1 cellular context compared by ENCODE assay signal in the genomic region with DNA sequence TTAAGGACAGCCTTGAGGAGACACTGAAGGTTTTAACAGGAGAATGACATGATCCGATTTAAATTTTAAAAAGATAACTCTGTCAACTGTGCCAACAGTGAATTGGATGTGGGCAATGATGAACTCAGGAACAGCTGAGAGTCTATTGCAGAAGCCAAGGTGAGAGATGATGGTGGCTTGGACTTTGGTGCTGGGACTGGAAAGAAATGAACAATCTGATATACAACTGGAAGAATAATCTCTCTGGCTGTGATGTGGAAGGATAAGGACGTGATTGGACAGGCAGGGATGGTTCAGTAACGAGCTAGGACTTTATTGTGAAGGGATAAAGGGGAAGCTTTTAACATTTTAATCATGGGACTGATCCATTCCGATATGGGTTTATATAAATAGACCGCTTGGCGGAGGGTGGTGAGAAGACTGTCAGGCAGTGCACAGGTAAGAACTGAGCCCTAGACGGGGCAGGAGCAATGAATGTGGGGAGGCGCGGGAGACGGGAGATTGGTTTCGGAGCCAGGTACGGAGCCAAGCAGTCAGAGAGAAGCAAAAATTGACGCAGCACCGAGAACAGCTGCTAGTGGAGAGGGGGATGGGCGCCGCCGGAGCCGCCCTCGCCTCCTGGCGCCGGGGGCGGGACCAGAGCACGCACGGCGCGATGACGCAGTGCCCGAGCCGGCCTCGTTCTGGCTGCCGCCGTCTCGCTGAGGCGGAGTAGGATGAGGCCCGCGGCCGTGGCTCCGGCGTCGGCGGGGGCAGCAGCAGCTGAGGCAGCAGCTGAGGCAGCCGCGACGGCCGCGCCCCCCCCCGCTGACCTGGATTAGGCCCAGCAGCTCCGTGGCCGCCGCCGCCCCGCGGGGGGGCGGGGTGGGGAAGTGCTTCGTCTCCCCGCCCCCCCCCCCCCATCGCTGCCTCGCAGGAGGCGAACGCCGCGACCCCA.
TF ChIP-seq lines count a peak whose summit lies in the region.

TSS of gene RNF11 (plus strand) at position 663 of the 937 bp plus-strand sequence. CDS start 484 bp downstream, outside the sequence.

TF ChIP-seq in GM12878, 131 proteins besides CTCF, POLR2A, EP300 and RAD21 (continued from another document):
- TF ChIP-seq USF2 (IDR thresholded peaks at IDR 0.05; ENCODE audit: borderline replicate concordance, low read depth, low read length) (no peak), NR2C2 (IDR thresholded peaks at IDR 0.05; ENCODE audit: borderline replicate concordance, control insufficient read depth, insufficient read length, low read depth) (no peak), MXI1 (IDR thresholded peaks at IDR 0.05; ENCODE audit: low read depth, low read length) (peak; percentile 76), WRNIP1 (IDR thresholded peaks at IDR 0.05; ENCODE audit: borderline replicate concordance, low read depth, low read length) (no peak), BHLHE40 (IDR thresholded peaks at IDR 0.05; ENCODE audit: borderline replicate concordance in 1 of 2, low read depth in 2 of 2, low read length in 1 of 2) (peak; percentile 64 to 77; a peak in 3 of 4 replicates), GATAD2B (conservative IDR thresholded peaks at IDR 0.05; ENCODE audit: low read depth) (peak; percentile 70), STAT1 (conservative IDR thresholded peaks at IDR 0.05) (no peak), BRCA1 (IDR thresholded peaks at IDR 0.05; ENCODE audit: low read depth, low read length) (no peak), CREM (IDR thresholded peaks at IDR 0.05; ENCODE audit: low read depth) (peak; percentile 68), IRF5 (IDR thresholded peaks at IDR 0.05; ENCODE audit: borderline replicate concordance) (no peak), NFXL1 (IDR thresholded peaks at IDR 0.05; ENCODE audit: borderline replicate concordance) (no peak), CREB1 (IDR thresholded peaks at IDR 0.05; ENCODE audit: low read depth) (peak; percentile 85), ZBED1 (IDR thresholded peaks at IDR 0.05; ENCODE audit: borderline replicate concordance) (no peak), NBN (IDR thresholded peaks at IDR 0.05) (peak; percentile 22; the same call in 1 of the 2 replicates), MEF2B (IDR thresholded peaks at IDR 0.05; ENCODE audit: partially characterized antibody, poor library complexity, severe bottlenecking) (no peak)
- TF ChIP-seq, protein P1, sequence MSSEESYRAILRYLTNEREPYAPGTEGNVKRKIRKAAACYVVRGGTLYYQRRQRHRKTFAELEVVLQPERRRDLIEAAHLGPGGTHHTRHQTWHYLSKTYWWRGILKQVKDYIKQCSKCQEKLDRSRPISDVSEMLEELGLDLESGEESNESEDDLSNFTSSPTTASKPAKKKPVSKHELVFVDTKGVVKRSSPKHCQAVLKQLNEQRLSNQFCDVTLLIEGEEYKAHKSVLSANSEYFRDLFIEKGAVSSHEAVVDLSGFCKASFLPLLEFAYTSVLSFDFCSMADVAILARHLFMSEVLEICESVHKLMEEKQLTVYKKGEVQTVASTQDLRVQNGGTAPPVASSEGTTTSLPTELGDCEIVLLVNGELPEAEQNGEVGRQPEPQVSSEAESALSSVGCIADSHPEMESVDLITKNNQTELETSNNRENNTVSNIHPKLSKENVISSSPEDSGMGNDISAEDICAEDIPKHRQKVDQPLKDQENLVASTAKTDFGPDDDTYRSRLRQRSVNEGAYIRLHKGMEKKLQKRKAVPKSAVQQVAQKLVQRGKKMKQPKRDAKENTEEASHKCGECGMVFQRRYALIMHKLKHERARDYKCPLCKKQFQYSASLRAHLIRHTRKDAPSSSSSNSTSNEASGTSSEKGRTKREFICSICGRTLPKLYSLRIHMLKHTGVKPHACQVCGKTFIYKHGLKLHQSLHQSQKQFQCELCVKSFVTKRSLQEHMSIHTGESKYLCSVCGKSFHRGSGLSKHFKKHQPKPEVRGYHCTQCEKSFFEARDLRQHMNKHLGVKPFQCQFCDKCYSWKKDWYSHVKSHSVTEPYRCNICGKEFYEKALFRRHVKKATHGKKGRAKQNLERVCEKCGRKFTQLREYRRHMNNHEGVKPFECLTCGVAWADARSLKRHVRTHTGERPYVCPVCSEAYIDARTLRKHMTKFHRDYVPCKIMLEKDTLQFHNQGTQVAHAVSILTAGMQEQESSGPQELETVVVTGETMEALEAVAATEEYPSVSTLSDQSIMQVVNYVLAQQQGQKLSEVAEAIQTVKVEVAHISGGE (CRISPR knock-in tag; IDR thresholded peaks at IDR 0.05): no peak
- TF ChIP-seq, protein P2, sequence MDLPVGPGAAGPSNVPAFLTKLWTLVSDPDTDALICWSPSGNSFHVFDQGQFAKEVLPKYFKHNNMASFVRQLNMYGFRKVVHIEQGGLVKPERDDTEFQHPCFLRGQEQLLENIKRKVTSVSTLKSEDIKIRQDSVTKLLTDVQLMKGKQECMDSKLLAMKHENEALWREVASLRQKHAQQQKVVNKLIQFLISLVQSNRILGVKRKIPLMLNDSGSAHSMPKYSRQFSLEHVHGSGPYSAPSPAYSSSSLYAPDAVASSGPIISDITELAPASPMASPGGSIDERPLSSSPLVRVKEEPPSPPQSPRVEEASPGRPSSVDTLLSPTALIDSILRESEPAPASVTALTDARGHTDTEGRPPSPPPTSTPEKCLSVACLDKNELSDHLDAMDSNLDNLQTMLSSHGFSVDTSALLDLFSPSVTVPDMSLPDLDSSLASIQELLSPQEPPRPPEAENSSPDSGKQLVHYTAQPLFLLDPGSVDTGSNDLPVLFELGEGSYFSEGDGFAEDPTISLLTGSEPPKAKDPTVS (IDR thresholded peaks at IDR 0.05; ENCODE audit: low read depth, low read length): 0 out of 2 replicates have a peak, but pooled peaks have one; percentile 35
